8 cellular contexts compared by ENCODE assay signal in the genomic region with DNA sequence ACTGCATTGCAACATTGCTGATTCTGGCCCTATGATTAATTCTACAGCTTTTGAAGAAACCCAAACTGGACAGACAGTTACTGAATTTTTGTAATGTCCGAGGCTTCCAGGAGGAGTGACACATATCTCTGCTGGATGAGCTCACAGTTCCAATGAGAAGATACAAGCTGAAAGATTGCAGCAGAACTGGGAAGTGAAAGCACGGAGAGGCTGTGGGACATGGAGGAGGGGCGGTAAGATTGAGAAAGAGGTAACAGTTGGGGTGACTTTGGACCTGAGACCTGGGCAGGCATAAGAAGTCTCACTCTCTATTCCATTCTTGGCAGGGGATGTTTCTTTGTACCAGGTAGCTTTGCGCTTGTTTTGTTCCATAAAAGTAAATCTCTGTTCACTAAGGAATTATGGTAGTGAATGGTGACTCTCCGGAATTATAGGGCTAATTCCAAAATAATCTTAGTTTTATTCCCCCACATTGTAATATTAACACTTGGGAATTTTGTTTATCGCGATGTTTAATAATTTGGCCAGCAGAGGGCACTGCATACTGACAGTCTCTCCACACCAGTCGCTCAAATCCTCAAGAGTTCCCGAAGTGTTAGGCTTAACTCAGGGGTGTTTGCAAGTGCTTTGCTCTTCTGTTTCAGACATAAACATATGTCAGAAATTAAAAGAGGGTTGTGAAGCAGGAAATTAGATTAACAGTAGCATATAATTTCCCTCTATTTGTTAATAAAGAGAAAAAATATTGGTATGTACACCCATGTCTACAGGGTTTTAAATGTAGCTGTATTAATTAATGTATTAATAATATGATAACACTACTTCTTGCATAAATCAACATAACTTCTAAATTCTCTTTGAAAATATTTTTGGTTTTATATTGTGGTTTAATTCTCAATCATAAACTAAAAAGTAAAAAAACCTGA.
DNase-seq lines count a peak whose midpoint lies in the region; ATAC-seq and TF ChIP-seq lines count a peak whose summit lies in the region.

No MANE protein-coding gene starts in this region.

- peak overlapping the region; percentile 56 for H3K4me3 ChIP-seq in AG10803 (ENCODE audit: low read length)
- H3K4me3 ChIP-seq in trophoblast cell (ENCODE audit: low read depth, low read length), result no peak overlapping the region

- H3K79me1 ChIP-seq in trophoblast cell (ENCODE audit: low read length), result no peaks in the 10 kb centered on the region

- H4K91ac ChIP-seq in trophoblast cell (ENCODE audit: low read depth, low read length), result no peak overlapping the region

- DNase-seq in AG10803 (ENCODE audit: low read depth), result peak; percentile 59
- DNase-seq in NCI-H524 treated with DMSO at 0.1 percent for 48 hours (lab: John Stamatoyannopoulos, UW), result peak; percentile 12
- peak; percentile 8 to 26 for DNase-seq in activated CD4-positive, alpha-beta T cell treated with anti-CD3 and anti-CD28 coated beads, Interleukin-2, amount 50 U/mL, for 48 hours
- peak; percentile 42 for DNase-seq in foreskin melanocyte
- peak; percentile 46 to 68 for DNase-seq in trophoblast cell

- H3K18ac ChIP-seq in trophoblast cell (ENCODE audit: low read length), result no peak overlapping the region

- WGBS in trophoblast cell (ENCODE audit: extremely low coverage, insufficient coverage, insufficient read length), result no CpG with 5 or more reads among the region's 9 CpGs

- H4K8ac ChIP-seq in trophoblast cell (ENCODE audit: low read depth, low read length), result no peak overlapping the region

- TF ChIP-seq CTCF in AG10803 (conservative IDR thresholded peaks at IDR 0.05; ENCODE audit: low read length) (peak; percentile 74), GM12874 (IDR thresholded peaks at IDR 0.05; ENCODE audit: insufficient read depth, low read depth, low read length) (peak; percentile 53)

- no peaks in the 10 kb centered on the region for H3K36me3 ChIP-seq in trophoblast cell (ENCODE audit: control insufficient read depth in 1 of 2, insufficient read depth in 2 of 2, low read length in 2 of 2)

- H3K27ac ChIP-seq in trophoblast cell (ENCODE audit: low read depth, low read length), result no peak overlapping the region

- H2AK5ac ChIP-seq in trophoblast cell (ENCODE audit: low read length), result no peak overlapping the region

- no peaks in the 10 kb centered on the region for H3K9me3 ChIP-seq in trophoblast cell (ENCODE audit: insufficient read depth, low read depth, low read length)

- no peak overlapping the region for H2BK5ac ChIP-seq in trophoblast cell (ENCODE audit: low read depth, low read length, poor library complexity)

- H3K27me3 ChIP-seq in trophoblast cell (ENCODE audit: insufficient read depth, low read length), result no peaks in the 10 kb centered on the region

- H2AFZ ChIP-seq in trophoblast cell (ENCODE audit: insufficient read depth, low read length, poor library complexity), result no peak overlapping the region

- H3K4me1 ChIP-seq in trophoblast cell (ENCODE audit: control insufficient read depth in 1 of 2, insufficient read depth in 2 of 2, low read length in 2 of 2), result no peaks in the 10 kb centered on the region

- H3K4ac ChIP-seq in trophoblast cell (ENCODE audit: low read depth, low read length), result no peak overlapping the region

- peak; percentile 50 for ATAC-seq in HG03095 (IDR thresholded peaks at IDR 0.05; ENCODE audit: unreplicated experiment)
- ATAC-seq in GM18870 (IDR thresholded peaks at IDR 0.05; ENCODE audit: unreplicated experiment), result no peak

- H3K9ac ChIP-seq in trophoblast cell (ENCODE audit: low read length), result no peak overlapping the region

- H3K4me2 ChIP-seq in trophoblast cell (ENCODE audit: low read length), result no peak overlapping the region

- H2BK12ac ChIP-seq in trophoblast cell (ENCODE audit: low read length), result no peak overlapping the region

- no peak overlapping the region for H2BK120ac ChIP-seq in trophoblast cell (ENCODE audit: insufficient read depth, low read length, poor library complexity)

- no peaks in the 10 kb centered on the region for H3K79me2 ChIP-seq in trophoblast cell (ENCODE audit: control insufficient read depth, insufficient read depth, low read length, poor library complexity)

- no peak overlapping the region for H4K12ac ChIP-seq in trophoblast cell (ENCODE audit: low read depth, low read length)

- no peak overlapping the region for H3K23ac ChIP-seq in trophoblast cell (ENCODE audit: low read length)

- no peak overlapping the region for H3K14ac ChIP-seq in trophoblast cell (ENCODE audit: low read length)
